19 cellular contexts compared by ENCODE assay signal in the genomic region with DNA sequence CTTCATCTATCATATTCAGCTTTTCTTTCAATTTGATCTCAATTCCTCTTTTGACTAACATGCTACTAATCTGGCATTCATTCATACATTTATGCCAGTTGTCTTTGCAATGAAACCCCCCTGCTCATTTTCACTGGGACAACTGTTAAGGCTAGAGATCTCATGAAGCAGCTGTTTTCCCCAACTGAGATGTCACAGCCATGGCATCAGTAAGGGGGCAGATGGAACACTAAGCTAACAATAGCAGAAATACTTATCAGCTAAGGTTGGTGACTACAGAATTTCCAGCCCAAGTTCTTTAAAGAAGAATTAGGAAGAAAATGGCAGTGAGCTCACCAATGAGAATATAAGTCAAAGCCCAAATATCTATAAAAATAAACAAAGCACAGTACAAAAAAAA.
"Had no signal": no experiment of that assay in that cellular context is flagged by ENCODE, and none has a peak within 500 bp of the region (broad histone marks: within the 10 kb centered on the region; RNA-seq: fewer than 3 reads in every experiment).

No MANE protein-coding gene starts in this region.

- ATAC-seq: foreskin keratinocyte; left cardiac atrium; natural killer cell; stimulated activated naive CD8-positive, alpha-beta T cell treated with anti-CD3 and anti-CD28 coated beads, Interleukin-15, Interleukin-2, amounts not matched to agents 100 U/mL and 50 U/mL, for 24 hours had no signal

- H3K27me3 Mint-ChIP-seq: type B pancreatic cell had no signal

- H3K4me2 ChIP-seq: hepatocyte, neural progenitor cell had no signal

- H3K27ac ChIP-seq: colonic mucosa, esophagus squamous epithelium, foreskin keratinocyte, hepatocyte, neural progenitor cell, ovary, right atrium auricular region, sigmoid colon, suprapubic skin, thyroid gland had no signal

- H3K4me3 Mint-ChIP-seq: natural killer cell, neural progenitor cell, type B pancreatic cell had no signal

- H3K27ac Mint-ChIP-seq: neural progenitor cell, type B pancreatic cell had no signal

- H2AFZ ChIP-seq: hepatocyte, neural progenitor cell had no signal

- H3K27me3 ChIP-seq: colonic mucosa, esophagus squamous epithelium, foreskin keratinocyte, hepatocyte, neural progenitor cell, ovary, right atrium auricular region, sigmoid colon, suprapubic skin, thyroid gland had no signal

- H3K36me3 ChIP-seq: colonic mucosa, ovary had no signal

- H3K9me3 ChIP-seq: colonic mucosa, esophagus squamous epithelium, ovary, right atrium auricular region, sigmoid colon, suprapubic skin, thyroid gland had no signal

- H3K4me3 ChIP-seq: colonic mucosa, esophagus squamous epithelium, hepatocyte, neural progenitor cell, ovary, right atrium auricular region, sigmoid colon, suprapubic skin, thyroid gland had no signal

- H3K9ac ChIP-seq: neural progenitor cell had no signal

- H3K4me1 ChIP-seq: colonic mucosa, foreskin keratinocyte, suprapubic skin, thyroid gland had no signal

- DNase-seq: colonic mucosa; dermis blood vessel endothelial cell; esophagus squamous epithelium; foreskin keratinocyte; head of caudate nucleus; kidney; left cardiac atrium; natural killer cell; nucleus accumbens; ovary; sigmoid colon; stimulated activated CD4-positive, alpha-beta T cell treated with anti-CD3 and anti-CD28 coated beads, Interleukin-12 subunit alpha, Interleukin-12 subunit beta, amount 100 ng/mL, for 4 hours; stimulated activated naive CD8-positive, alpha-beta T cell treated with anti-CD3 and anti-CD28 coated beads, Interleukin-15, Interleukin-2, amounts not matched to agents 100 U/mL and 50 U/mL, for 24 hours; thyroid gland had no signal

- H3K9me3 Mint-ChIP-seq: natural killer cell, neural progenitor cell, type B pancreatic cell had no signal
